ENCODE assay signal across 15 cellular contexts in the genomic region with DNA sequence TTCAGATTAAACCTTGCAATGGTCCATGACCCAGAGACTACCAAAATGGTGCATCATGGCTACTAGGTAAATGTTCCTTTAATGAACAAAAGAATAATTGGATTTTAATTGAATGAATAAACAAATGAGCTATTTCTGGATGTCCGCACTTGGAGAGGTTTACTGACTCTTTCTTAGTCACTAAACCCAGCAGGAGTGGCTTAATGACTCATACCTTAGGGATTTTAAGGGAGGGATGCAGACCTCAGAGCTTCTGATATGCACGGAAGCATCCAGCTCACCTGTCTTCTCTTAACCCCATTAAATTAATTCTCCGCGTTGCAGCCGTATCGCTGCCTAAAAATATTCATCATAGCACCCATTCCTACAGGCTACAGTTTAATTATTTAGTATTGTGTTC.
DNase-seq lines count a peak whose midpoint lies in the region; ATAC-seq and TF ChIP-seq lines count a peak whose summit lies in the region.
"Had no signal": no experiment of that assay in that cellular context is flagged by ENCODE, and none has a peak within 500 bp of the region (broad histone marks: within the 10 kb centered on the region; RNA-seq: fewer than 3 reads in every experiment).

No MANE protein-coding gene starts in this region.

- no peak overlapping the region for H3K27ac ChIP-seq in A673 (ENCODE audit: low read depth, low read length, poor library complexity, severe bottlenecking)
- H3K27ac ChIP-seq: BLaER1, psoas muscle, testis had no signal

- no peaks in the 10 kb centered on the region for H3K36me3 ChIP-seq in A673 (ENCODE audit: insufficient read depth, low read length, poor library complexity, severe bottlenecking)
- H3K36me3 ChIP-seq: BLaER1, HAP-1 had no signal

- no peaks in the 10 kb centered on the region for H3K27me3 ChIP-seq in A673 (replicated peaks; ENCODE audit: insufficient read depth, low read depth, low read length, poor library complexity)
- H3K27me3 ChIP-seq: BLaER1, testis had no signal

- intact Hi-C loops in A673 (cut with micrococcal nuclease; ENCODE audit: unreplicated experiment), result no loop called here

- H3K9me3 ChIP-seq in A673 (ENCODE audit: low read depth, low read length, poor library complexity, severe bottlenecking), result no peaks in the 10 kb centered on the region
- H3K9me3 ChIP-seq: BLaER1, HAP-1, psoas muscle, testis had no signal

- BruUV-seq in A673 (replicated peaks; lab: Mats Ljungman, UMichigan), result no TSS peak

- in situ Hi-C loops in GM13976 (cut with MboI; ENCODE audit: low sequenced_read_pairs, unreplicated experiment), result no loop called here

- no peaks in the 10 kb centered on the region for H3K4me1 ChIP-seq in A673 (ENCODE audit: insufficient read depth, low read length, poor library complexity, severe bottlenecking)
- H3K4me1 ChIP-seq: BLaER1, HAP-1, psoas muscle, testis had no signal

- CTCF ChIA-PET in A673 (lab: Charles Lee), result no interaction called here

- no peak overlapping the region for H3K4me3 ChIP-seq in A673 (ENCODE audit: low read depth, low read length, poor library complexity, severe bottlenecking)
- H3K4me3 ChIP-seq in fibroblast of villous mesenchyme (ENCODE audit: low read depth, low read length), result no peak overlapping the region
- H3K4me3 ChIP-seq: BLaER1, HAP-1, psoas muscle, testis had no signal

- TF ChIP-seq CTCF in A673 (conservative IDR thresholded peaks at IDR 0.05; ENCODE audit: low read depth, low read length), result no peak
- TF ChIP-seq CTCF in fibroblast of villous mesenchyme (IDR thresholded peaks at IDR 0.05; ENCODE audit: insufficient read depth, low read depth, low read length), result no peak
- no peak for TF ChIP-seq CTCF in GM13976 (IDR thresholded peaks at IDR 0.05; ENCODE audit: borderline replicate concordance, control extremely low read depth, extremely low read depth, insufficient read depth, missing control alignments)

- POLR2A ChIA-PET in A673 (lab: Charles Lee; ENCODE audit: low non-redundant PET), result no interaction called here

- DNase-seq in A673 (ENCODE audit: low spot score) (peak; percentile 14), HPDE6-E6E7 (ENCODE audit: extremely low spot score) (peak; percentile 73), T1000 (lab: John Stamatoyannopoulos, UW) (peak; percentile 17), fibroblast of villous mesenchyme (ENCODE audit: low read depth) (peak; percentile 24), GM13976 (ENCODE audit: low spot score) (no peak), cerebellum (ENCODE audit: low spot score) (no peak)
- DNase-seq: activated CD4-positive, alpha-beta T cell treated with anti-CD3 and anti-CD28 coated beads for 48 hours; cerebellar nuclear complex; NCI-H446; psoas muscle; testis had no signal

- ATAC-seq in GM18861 (IDR thresholded peaks at IDR 0.05; ENCODE audit: unreplicated experiment), result no peak
- ATAC-seq in HG02623 (IDR thresholded peaks at IDR 0.05; ENCODE audit: unreplicated experiment), result no peak
- ATAC-seq: psoas muscle had no signal

Comparison
In these comparisons a context has a peak if more than half of its experiments do, and no peak if none do; other contexts are left out.
1. DNase-seq: peak in A673 (single experiment), HPDE6-E6E7 (single experiment), T1000 (single experiment) and fibroblast of villous mesenchyme (single experiment); none in GM13976 (single experiment) and cerebellum (single experiment).